In the genomic region with DNA sequence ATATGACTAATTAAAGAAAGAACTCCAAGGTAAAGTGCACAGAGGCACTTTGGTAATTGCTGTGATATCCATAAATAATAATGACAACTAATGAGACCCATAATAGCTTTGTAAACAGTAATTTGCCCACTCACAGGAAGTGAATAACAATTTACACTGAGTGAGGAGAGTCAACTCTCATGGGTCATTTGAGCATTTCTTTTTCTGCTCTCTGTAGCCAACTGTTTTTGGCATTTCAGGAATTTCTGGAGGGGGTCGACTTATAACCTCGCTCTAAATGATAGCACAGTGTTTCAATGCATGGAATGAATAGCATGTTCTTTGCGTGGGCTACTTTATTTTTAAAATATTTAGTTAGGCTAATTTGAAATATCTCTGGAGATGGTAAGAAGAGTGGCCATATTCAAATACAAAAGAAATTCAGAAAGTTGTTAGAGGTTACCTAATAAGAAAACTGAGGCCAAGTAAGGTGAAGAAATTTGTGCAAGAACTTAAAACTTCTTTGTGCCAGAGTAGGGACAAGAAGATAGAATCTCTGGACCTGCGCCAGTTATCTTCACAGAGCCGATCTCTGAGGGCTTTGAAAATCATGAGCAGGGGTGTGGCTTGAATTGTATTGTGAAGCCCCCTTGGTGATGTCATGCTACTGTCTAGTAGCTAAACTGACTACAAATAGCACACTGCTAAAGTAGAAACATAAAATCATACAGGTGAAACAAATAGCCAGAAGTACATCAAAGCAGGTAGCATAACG, we compare ENCODE assay signal across 21 cellular contexts.
DNase-seq lines count a peak whose midpoint lies in the region; ATAC-seq and TF ChIP-seq lines count a peak whose summit lies in the region.
"Had no signal": no experiment of that assay in that cellular context is flagged by ENCODE, and none has a peak within 500 bp of the region (broad histone marks: within the 10 kb centered on the region; RNA-seq: fewer than 3 reads in every experiment).

No MANE protein-coding gene starts in this region.

- H2BK5ac ChIP-seq in mesendoderm (ENCODE audit: low read length): no peak overlapping the region

- no peak for TF ChIP-seq CTCF in colonic mucosa (IDR thresholded peaks at IDR 0.05)

- no peak overlapping the region for H3K4ac ChIP-seq in mesendoderm (ENCODE audit: low read depth, low read length)

- no peaks in the 10 kb centered on the region for H3K36me3 ChIP-seq in SJCRH30
- no peaks in the 10 kb centered on the region for H3K36me3 ChIP-seq in mesendoderm (ENCODE audit: control insufficient read depth, insufficient read depth, low read length)
- no peaks in the 10 kb centered on the region for H3K36me3 ChIP-seq in colonic mucosa
- H3K36me3 ChIP-seq: sigmoid colon, stomach, upper lobe of right lung had no signal

- no peak overlapping the region for H4K8ac ChIP-seq in mesendoderm (ENCODE audit: low read depth, low read length)

- no peak overlapping the region for H3K23ac ChIP-seq in mesendoderm (ENCODE audit: low read length)

- no CpG with 5 or more reads among the region's 6 CpGs for WGBS in mesendoderm (ENCODE audit: extremely low coverage, insufficient coverage, low lambda C conversion rate)

- H3K18ac ChIP-seq in mesendoderm (ENCODE audit: low read length): no peak overlapping the region

- no peaks in the 10 kb centered on the region for H3K79me2 ChIP-seq in mesendoderm (ENCODE audit: control insufficient read depth, insufficient read depth, low read length)

- H3K9me3 ChIP-seq in SJCRH30 (replicated peaks) (no peaks in the 10 kb centered on the region), colonic mucosa (no peaks in the 10 kb centered on the region)
- H3K9me3 ChIP-seq: sigmoid colon, stomach, upper lobe of right lung had no signal

- H3K27me3 ChIP-seq in SJCRH30 (no peaks in the 10 kb centered on the region), mesendoderm (ENCODE audit: insufficient read depth, low read length, poor library complexity) (no peaks in the 10 kb centered on the region), colonic mucosa (no peaks in the 10 kb centered on the region)
- H3K27me3 ChIP-seq: sigmoid colon, stomach, upper lobe of right lung had no signal

- peaks cover 10% of the 10 kb centered on the region for H3K4me1 ChIP-seq in SJCRH30
- H3K4me1 ChIP-seq in mesendoderm (ENCODE audit: control insufficient read depth, low read depth, low read length): no peaks in the 10 kb centered on the region
- H3K4me1 ChIP-seq in colonic mucosa: no peaks in the 10 kb centered on the region
- H3K4me1 ChIP-seq: sigmoid colon, stomach, upper lobe of right lung had no signal

- H3K4me3 ChIP-seq in SJCRH30: no peak overlapping the region
- no peak overlapping the region for H3K4me3 ChIP-seq in mesendoderm (ENCODE audit: low read length)
- H3K4me3 ChIP-seq in colonic mucosa: no peak overlapping the region
- H3K4me3 ChIP-seq: sigmoid colon, stomach, upper lobe of right lung had no signal

- no peak for ATAC-seq in GM18870 (IDR thresholded peaks at IDR 0.05; ENCODE audit: unreplicated experiment)
- ATAC-seq: esophagus mucosa, left lobe of liver, T-helper 17 cell, upper lobe of right lung had no signal

- intact Hi-C loops in colonic mucosa (cut with DNase I): no loop called here

- H3K9ac ChIP-seq in mesendoderm (ENCODE audit: low read length): no peak overlapping the region
- H3K9ac ChIP-seq in colonic mucosa (ENCODE audit: low read depth in 2 of 2, low read length in 2 of 2): no peak overlapping the region

- no peaks in the 10 kb centered on the region for H3K79me1 ChIP-seq in mesendoderm (ENCODE audit: low read length)

- H3K27ac ChIP-seq in SJCRH30 (no peak overlapping the region), mesendoderm (ENCODE audit: low read depth, low read length) (no peak overlapping the region), colonic mucosa (no peak overlapping the region)
- H3K27ac ChIP-seq: sigmoid colon, stomach, upper lobe of right lung had no signal

- no peak overlapping the region for H2BK120ac ChIP-seq in mesendoderm (ENCODE audit: low read depth, low read length)

- H4K5ac ChIP-seq in mesendoderm (ENCODE audit: low read length): no peak overlapping the region

- H3K4me2 ChIP-seq in mesendoderm (ENCODE audit: low read length): no peak overlapping the region

- no peak overlapping the region for H2AK5ac ChIP-seq in mesendoderm (ENCODE audit: low read length)

- peak; percentile 3 for DNase-seq in EH (ENCODE audit: low read depth)
- DNase-seq in NCI-H1417 (lab: John Stamatoyannopoulos, UW): peak in 2 of 3 experiments; percentile 81 to 97
- peak; percentile 43 to 55 for DNase-seq in SJCRH30
- DNase-seq in mesendoderm: peak; percentile 68
- DNase-seq in ureter (ENCODE audit: low spot score): no peak
- DNase-seq in AML-193 (lab: John Stamatoyannopoulos, UW): no peak
- no peak for DNase-seq in colonic mucosa
- DNase-seq: activated CD4-positive, CD25-positive, alpha-beta regulatory T cell; activated CD8-positive, alpha-beta memory T cell treated with anti-CD3 and anti-CD28 coated beads for 24 hours; CD4-positive, alpha-beta T cell; NCI-H1694; NCI-H524; SIG-M5; sigmoid colon; stimulated activated CD4-positive, alpha-beta T cell treated with anti-CD3 and anti-CD28 coated beads, Interleukin-2, amount 100 ng/mL, for 24 hours; stomach; T-helper 17 cell; upper lobe of right lung had no signal

- H2BK15ac ChIP-seq in mesendoderm (replicated peaks; ENCODE audit: low read depth): no peak overlapping the region

- no peak overlapping the region for H3K56ac ChIP-seq in mesendoderm (ENCODE audit: low read length)

Comparison
In these comparisons a context has a peak if more than half of its experiments do, and no peak if none do; other contexts are left out.
1. DNase-seq: peak in EH (single experiment), NCI-H1417 (2 of 3), SJCRH30 (2 of 2) and mesendoderm (single experiment); none in ureter (single experiment), AML-193 (0 of 2) and colonic mucosa (single experiment).